22 cellular contexts compared by ENCODE assay signal in genomic region chr9:34399729-34400128, GRCh38. TPM values are rescaled to one million over a fixed set of nuclear protein-coding genes. Genes with fewer than 3 reads are reported as not detected.
"Had no signal": no experiment of that assay in that cellular context is flagged by ENCODE, and none has a peak within 500 bp of the region (broad histone marks: within the 10 kb centered on the region; RNA-seq: fewer than 3 reads in every experiment).

No MANE protein-coding gene starts in this region.

- H3K27ac ChIP-seq: PC-9, Peyer's patch, SJCRH30 had no signal

- H3K27me3 ChIP-seq: Peyer's patch, SJCRH30 had no signal

- H3K9me3 ChIP-seq: Peyer's patch, SJCRH30 had no signal

- ATAC-seq: Right ventricle myocardium inferior, SK-N-SH treated with all-trans-retinoic acid at 6 μM for 48 hours had no signal

- H3K36me3 ChIP-seq: SJCRH30 had no signal

- H3K4me3 ChIP-seq: PC-9, Peyer's patch, SJCRH30 had no signal

- H3K4me1 ChIP-seq: Peyer's patch, SJCRH30 had no signal

- DNase-seq: KBM-7; MV-4-11; NCI-H1048; NCI-H1105; NCI-H1436 treated with DMSO at 0.1 percent for 48 hours; NCI-H1694; NCI-H187 treated with DMSO at 0.1 percent for 48 hours; NCI-H2171 treated with DMSO at 0.1 percent for 48 hours; NCI-H446 treated with DMSO at 0.1 percent for 48 hours; NCI-H526; NCI-H82; NK-92 treated with Interleukin-12 subunit alpha and Interleukin-12 subunit beta, amount 100 ng/mL, for 24 hours; OCI-M1; PC-9; Peyer's patch had no signal

RNA-seq across cellular contexts. Expression of gene DNAI1, which starts 58.9 kb away (rescaled TPM):
- total RNA-seq: HT-29, LHCN-M2, MCF 10A, Peyer's patch, Right ventricle myocardium inferior, RPMI7951 had no signal
